Comparison of ENCODE assay signal across 24 cellular contexts in genomic region chr7:137950263-137950621, GRCh38. TPM values are rescaled to one million over a fixed set of nuclear protein-coding genes. Genes with fewer than 3 reads are reported as not detected.
A peak's percentile ranks its signal among the peaks of the same experiment; 100 is the strongest.
DNase-seq lines count a peak whose midpoint lies in the region; ATAC-seq and TF ChIP-seq lines count a peak whose summit lies in the region.
"Had no signal": no experiment of that assay in that cellular context is flagged by ENCODE, and none has a peak within 500 bp of the region (broad histone marks: within the 10 kb centered on the region; RNA-seq: fewer than 3 reads in every experiment).

No MANE protein-coding gene starts in this region.

- H3K27ac ChIP-seq in VCaP, result peak overlapping the region; percentile 91
- H3K27ac ChIP-seq: heart left ventricle, neural progenitor cell, SJSA1 had no signal

- H3K27me3 Mint-ChIP-seq in activated naive CD8-positive, alpha-beta T cell treated with anti-CD3 and anti-CD28 coated beads, Interleukin-2, amount 50 U/mL, for 24 hours, result no peaks in the 10 kb centered on the region
- no peaks in the 10 kb centered on the region for H3K27me3 Mint-ChIP-seq in activated naive CD8-positive, alpha-beta T cell treated with anti-CD3 and anti-CD28 coated beads for 36 hours
- H3K27me3 Mint-ChIP-seq: activated CD4-positive, alpha-beta T cell treated with anti-CD3 and anti-CD28 coated beads, Interleukin-2, amount 10 ng/mL, durations not matched to agents 7 days and 5 days; CD4-positive, alpha-beta memory T cell; IgD-negative memory B cell; T-cell had no signal

- no peak overlapping the region for H3K27ac Mint-ChIP-seq in activated naive CD8-positive, alpha-beta T cell treated with anti-CD3 and anti-CD28 coated beads, Interleukin-2, amount 50 U/mL, for 24 hours
- no peak overlapping the region for H3K27ac Mint-ChIP-seq in activated naive CD8-positive, alpha-beta T cell treated with anti-CD3 and anti-CD28 coated beads for 36 hours
- H3K27ac Mint-ChIP-seq: activated CD4-positive, alpha-beta T cell treated with anti-CD3 and anti-CD28 coated beads, Interleukin-2, amount 10 ng/mL, durations not matched to agents 7 days and 5 days; CD4-positive, alpha-beta memory T cell; IgD-negative memory B cell; neural progenitor cell; stimulated activated effector memory CD8-positive, alpha-beta T cell treated with anti-CD3 and anti-CD28 coated beads, Interleukin-12 subunit alpha, Interleukin-12 subunit beta, amount 100 ng/mL, for 72 hours; T-cell had no signal

- peak; percentile 40 for ATAC-seq in activated naive CD8-positive, alpha-beta T cell treated with anti-CD3 and anti-CD28 coated beads, Interleukin-2, amount 50 U/mL, for 24 hours
- ATAC-seq in GM19452 (IDR thresholded peaks at IDR 0.05; ENCODE audit: unreplicated experiment) (no peak), GM21360 (IDR thresholded peaks at IDR 0.05; ENCODE audit: unreplicated experiment) (no peak), GM19395 (IDR thresholded peaks at IDR 0.05; ENCODE audit: unreplicated experiment) (no peak)
- ATAC-seq: heart left ventricle; stimulated activated effector memory CD8-positive, alpha-beta T cell treated with anti-CD3 and anti-CD28 coated beads, Interleukin-12 subunit alpha, Interleukin-12 subunit beta, amount 100 ng/mL, for 72 hours; T-cell had no signal

- TF ChIP-seq CTCF in VCaP (conservative IDR thresholded peaks at IDR 0.05), result no peak

- H3K36me3 Mint-ChIP-seq in activated naive CD8-positive, alpha-beta T cell treated with anti-CD3 and anti-CD28 coated beads, Interleukin-2, amount 50 U/mL, for 24 hours (ENCODE audit: low read depth), result peaks cover 4% of the 10 kb centered on the region
- H3K36me3 Mint-ChIP-seq in activated naive CD8-positive, alpha-beta T cell treated with anti-CD3 and anti-CD28 coated beads for 36 hours, result peaks cover 4% of the 10 kb centered on the region
- H3K36me3 Mint-ChIP-seq: IgD-negative memory B cell had no signal

- H3K9me3 Mint-ChIP-seq in activated naive CD8-positive, alpha-beta T cell treated with anti-CD3 and anti-CD28 coated beads, Interleukin-2, amount 50 U/mL, for 24 hours, result no peaks in the 10 kb centered on the region
- no peaks in the 10 kb centered on the region for H3K9me3 Mint-ChIP-seq in activated naive CD8-positive, alpha-beta T cell treated with anti-CD3 and anti-CD28 coated beads for 36 hours
- H3K9me3 Mint-ChIP-seq: CD4-positive, alpha-beta memory T cell; IgD-negative memory B cell; neural progenitor cell; stimulated activated effector memory CD8-positive, alpha-beta T cell treated with anti-CD3 and anti-CD28 coated beads, Interleukin-12 subunit alpha, Interleukin-12 subunit beta, amount 100 ng/mL, for 72 hours; T-cell had no signal

- DNase-seq in activated naive CD8-positive, alpha-beta T cell treated with anti-CD3 and anti-CD28 coated beads, Interleukin-2, amount 50 U/mL, for 24 hours, result no peak
- no peak for DNase-seq in activated naive CD8-positive, alpha-beta T cell treated with anti-CD3 and anti-CD28 coated beads for 36 hours
- DNase-seq in islet precursor cell, result peak; percentile 67
- DNase-seq: activated CD4-positive, alpha-beta T cell treated with anti-CD3 and anti-CD28 coated beads, Interleukin-2, amount 10 ng/mL, durations not matched to agents 7 days and 5 days; activated gamma-delta T cell; AML-193; CD4-positive, alpha-beta memory T cell; cerebellar nuclear complex; EL; esophagus squamous epithelium; heart left ventricle; NCI-H1048; NCI-H1694; NCI-H2171 treated with DMSO at 0.1 percent for 48 hours; NCI-H510A; T-cell had no signal

- peaks cover 6% of the 10 kb centered on the region for H3K4me1 Mint-ChIP-seq in activated naive CD8-positive, alpha-beta T cell treated with anti-CD3 and anti-CD28 coated beads, Interleukin-2, amount 50 U/mL, for 24 hours
- H3K4me1 Mint-ChIP-seq in activated naive CD8-positive, alpha-beta T cell treated with anti-CD3 and anti-CD28 coated beads for 36 hours, result peaks cover 5% of the 10 kb centered on the region

- H3K4me3 Mint-ChIP-seq in activated naive CD8-positive, alpha-beta T cell treated with anti-CD3 and anti-CD28 coated beads, Interleukin-2, amount 50 U/mL, for 24 hours, result no peak overlapping the region
- H3K4me3 Mint-ChIP-seq in activated naive CD8-positive, alpha-beta T cell treated with anti-CD3 and anti-CD28 coated beads for 36 hours, result no peak overlapping the region
- H3K4me3 Mint-ChIP-seq: activated CD4-positive, alpha-beta T cell treated with anti-CD3 and anti-CD28 coated beads, Interleukin-2, amount 10 ng/mL, durations not matched to agents 7 days and 5 days; IgD-negative memory B cell; neural progenitor cell; stimulated activated effector memory CD8-positive, alpha-beta T cell treated with anti-CD3 and anti-CD28 coated beads, Interleukin-12 subunit alpha, Interleukin-12 subunit beta, amount 100 ng/mL, for 72 hours; T-cell had no signal

RNA-seq across cellular contexts. Expression of gene CREB3L2, which starts 51.6 kb away (rescaled TPM):
- total RNA-seq in activated naive CD8-positive, alpha-beta T cell treated with anti-CD3 and anti-CD28 coated beads for 36 hours, result 10 to 100 TPM; 20.4 to 21.8 TPM
